Comparison of ENCODE assay signal across 1 cellular context in the genomic region with DNA sequence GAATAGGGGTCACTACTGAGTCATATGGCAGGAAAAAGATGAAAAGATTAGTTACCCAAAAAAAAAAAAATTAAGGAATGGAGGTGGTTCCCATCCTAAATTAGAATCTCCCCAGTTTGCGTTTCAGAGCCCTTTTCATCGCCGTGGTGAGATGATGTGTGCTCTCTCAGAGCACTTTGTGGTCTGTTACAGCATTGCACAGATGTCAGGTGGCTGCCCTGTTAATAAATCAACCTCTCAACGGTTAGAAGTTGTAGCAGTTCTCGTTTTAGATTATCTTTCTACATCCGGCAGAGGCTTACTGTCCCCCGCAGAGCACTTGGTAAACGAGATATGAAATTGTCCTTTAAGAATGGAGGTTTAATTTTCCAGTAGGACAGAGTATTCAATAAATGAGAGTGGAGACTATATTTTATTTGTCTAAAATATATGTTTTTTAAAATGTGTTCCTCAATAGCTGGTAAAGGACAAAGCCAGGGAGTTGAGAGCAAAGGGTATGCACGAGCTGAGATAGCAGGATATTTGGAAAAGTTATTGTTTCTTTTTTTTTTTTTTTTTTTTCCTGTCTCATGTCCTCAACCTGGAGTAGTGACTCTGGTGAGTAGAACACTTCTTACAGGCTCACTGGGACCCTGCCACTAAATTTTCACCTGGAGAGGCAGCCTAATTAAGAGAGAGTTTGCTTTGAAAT.
A peak's percentile ranks its signal among the peaks of the same experiment; 100 is the strongest.
TF ChIP-seq lines count a peak whose summit lies in the region.

No MANE protein-coding gene starts in this region.

TF ChIP-seq in K562, 482 proteins besides CTCF, POLR2A, EP300 and RAD21 (continued from another document and continues in another):
- TF ChIP-seq, protein P1, sequence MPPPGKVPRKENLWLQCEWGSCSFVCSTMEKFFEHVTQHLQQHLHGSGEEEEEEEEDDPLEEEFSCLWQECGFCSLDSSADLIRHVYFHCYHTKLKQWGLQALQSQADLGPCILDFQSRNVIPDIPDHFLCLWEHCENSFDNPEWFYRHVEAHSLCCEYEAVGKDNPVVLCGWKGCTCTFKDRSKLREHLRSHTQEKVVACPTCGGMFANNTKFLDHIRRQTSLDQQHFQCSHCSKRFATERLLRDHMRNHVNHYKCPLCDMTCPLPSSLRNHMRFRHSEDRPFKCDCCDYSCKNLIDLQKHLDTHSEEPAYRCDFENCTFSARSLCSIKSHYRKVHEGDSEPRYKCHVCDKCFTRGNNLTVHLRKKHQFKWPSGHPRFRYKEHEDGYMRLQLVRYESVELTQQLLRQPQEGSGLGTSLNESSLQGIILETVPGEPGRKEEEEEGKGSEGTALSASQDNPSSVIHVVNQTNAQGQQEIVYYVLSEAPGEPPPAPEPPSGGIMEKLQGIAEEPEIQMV (tag; conservative IDR thresholded peaks at IDR 0.05; ENCODE audit: low read depth), result no peak
- TF ChIP-seq NFYB (IDR thresholded peaks at IDR 0.05; ENCODE audit: extremely low read depth, insufficient read length) (no peak), TAF1 (IDR thresholded peaks at IDR 0.05; ENCODE audit: control insufficient read depth, extremely low read depth, insufficient read depth, low read length, severe bottlenecking) (peak; percentile 46), PYGO2 (tag; IDR thresholded peaks at IDR 0.05) (no peak), SRSF7 (optimal IDR thresholded peaks at IDR 0.05; ENCODE audit: low read depth, low read length) (no peak), TGIF2 (CRISPR knock-in tag; IDR thresholded peaks at IDR 0.05) (no peak; the same call in 1 of the 2 replicates), KAT2B (IDR thresholded peaks at IDR 0.05; ENCODE audit: low read depth, low read length) (no peak), NR4A1 (CRISPR knock-in tag; IDR thresholded peaks at IDR 0.05) (no peak), NR4A1 (tag; IDR thresholded peaks at IDR 0.05) (0 out of 2 replicates have a peak, but pooled peaks have one; percentile 39), DIDO1 (tag; IDR thresholded peaks at IDR 0.05; ENCODE audit: low read depth) (no peak), NFIX (CRISPR knock-in tag; IDR thresholded peaks at IDR 0.05; ENCODE audit: low read depth) (no peak), NCOA4 (IDR thresholded peaks at IDR 0.05; ENCODE audit: partially characterized antibody) (no peak), KAT7 (CRISPR knock-in tag; IDR thresholded peaks at IDR 0.05; ENCODE audit: borderline replicate concordance) (peak; percentile 31; the same call in 1 of the 2 replicates), MECOM (CRISPR knock-in tag; IDR thresholded peaks at IDR 0.05) (peak; percentile 13; the same call in 1 of the 2 replicates), ZBTB1 (CRISPR knock-in tag; IDR thresholded peaks at IDR 0.05; ENCODE audit: borderline replicate concordance, low read depth) (no peak), KAT8 (IDR thresholded peaks at IDR 0.05; ENCODE audit: low read depth) (no peak), RUNX1 (IDR thresholded peaks at IDR 0.05; ENCODE audit: low read depth) (peak; percentile 87), RBFOX2 (IDR thresholded peaks at IDR 0.05; ENCODE audit: low read depth, low read length) (no peak), MTA3 (IDR thresholded peaks at IDR 0.05; ENCODE audit: borderline replicate concordance) (peak; percentile 62; the same call in 1 of the 2 replicates), MTF1 (CRISPR knock-in tag; IDR thresholded peaks at IDR 0.05; ENCODE audit: borderline replicate concordance) (no peak), SIN3B (IDR thresholded peaks at IDR 0.05; ENCODE audit: low read depth) (no peak), TBL1XR1 (IDR thresholded peaks at IDR 0.05; ENCODE audit: low read length in 2 of 2) (peak; percentile 82 to 97; a peak in 3 of 4 replicates), EHMT2 (IDR thresholded peaks at IDR 0.05) (no peak), SAFB2 (IDR thresholded peaks at IDR 0.05; ENCODE audit: borderline replicate concordance, low read depth, low read length, severe bottlenecking) (no peak), HDAC2 (IDR thresholded peaks at IDR 0.05) (peak; percentile 97), KDM1A (IDR thresholded peaks at IDR 0.05) (peak; percentile 96 to 97), ZNF408 (CRISPR knock-in tag; IDR thresholded peaks at IDR 0.05; ENCODE audit: low read depth) (no peak), CTBP1 (IDR thresholded peaks at IDR 0.05; ENCODE audit: borderline replicate concordance) (peak; percentile 82), ZNF644 (tag; IDR thresholded peaks at IDR 0.05; ENCODE audit: low read depth) (peak; percentile 85; the same call in 1 of the 2 replicates), MAZ (CRISPR knock-in tag; conservative IDR thresholded peaks at IDR 0.05 in 1 of 2, IDR thresholded peaks at IDR 0.05 in 1 of 2) (peak in 1 of 2 experiments; percentile 82; a peak in 2 of 4 replicates), MIER1 (IDR thresholded peaks at IDR 0.05; ENCODE audit: low read depth) (no peak), BRF1 (IDR thresholded peaks at IDR 0.05; ENCODE audit: borderline replicate concordance, extremely low read depth, insufficient read length) (no peak), BRD9 (IDR thresholded peaks at IDR 0.05; ENCODE audit: low read depth, partially characterized antibody) (peak; percentile 84), KLF1 (tag; IDR thresholded peaks at IDR 0.05) (no peak), SMAD3 (CRISPR knock-in tag; conservative IDR thresholded peaks at IDR 0.05) (peak; percentile 91), TAL1 (IDR thresholded peaks at IDR 0.05) (peak; percentile 90), GTF2E2 (tag; IDR thresholded peaks at IDR 0.05) (peak; percentile 40; the same call in 1 of the 2 replicates), PML (IDR thresholded peaks at IDR 0.05; ENCODE audit: low read length) (peak; percentile 97), RFX1 (IDR thresholded peaks at IDR 0.05) (no peak), CREM (IDR thresholded peaks at IDR 0.05; ENCODE audit: low read depth) (peak; percentile 82), HMG20A (CRISPR knock-in tag; conservative IDR thresholded peaks at IDR 0.05) (no peak), NCOR1 (IDR thresholded peaks at IDR 0.05) (peak; percentile 94), MAFK (IDR thresholded peaks at IDR 0.05; ENCODE audit: low read length) (0 out of 2 replicates have a peak, but pooled peaks have one; percentile 13), ZNF57 (CRISPR knock-in tag; IDR thresholded peaks at IDR 0.05) (no peak), TRIM28 (IDR thresholded peaks at IDR 0.05) (no peak), IRF2 (CRISPR knock-in tag; IDR thresholded peaks at IDR 0.05) (no peak), ZNF551 (CRISPR knock-in tag; IDR thresholded peaks at IDR 0.05) (no peak)
- TF ChIP-seq, protein P2, sequence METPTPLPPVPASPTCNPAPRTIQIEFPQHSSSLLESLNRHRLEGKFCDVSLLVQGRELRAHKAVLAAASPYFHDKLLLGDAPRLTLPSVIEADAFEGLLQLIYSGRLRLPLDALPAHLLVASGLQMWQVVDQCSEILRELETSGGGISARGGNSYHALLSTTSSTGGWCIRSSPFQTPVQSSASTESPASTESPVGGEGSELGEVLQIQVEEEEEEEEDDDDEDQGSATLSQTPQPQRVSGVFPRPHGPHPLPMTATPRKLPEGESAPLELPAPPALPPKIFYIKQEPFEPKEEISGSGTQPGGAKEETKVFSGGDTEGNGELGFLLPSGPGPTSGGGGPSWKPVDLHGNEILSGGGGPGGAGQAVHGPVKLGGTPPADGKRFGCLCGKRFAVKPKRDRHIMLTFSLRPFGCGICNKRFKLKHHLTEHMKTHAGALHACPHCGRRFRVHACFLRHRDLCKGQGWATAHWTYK (CRISPR knock-in tag; IDR thresholded peaks at IDR 0.05), result no peak
- TF ChIP-seq, protein P3, sequence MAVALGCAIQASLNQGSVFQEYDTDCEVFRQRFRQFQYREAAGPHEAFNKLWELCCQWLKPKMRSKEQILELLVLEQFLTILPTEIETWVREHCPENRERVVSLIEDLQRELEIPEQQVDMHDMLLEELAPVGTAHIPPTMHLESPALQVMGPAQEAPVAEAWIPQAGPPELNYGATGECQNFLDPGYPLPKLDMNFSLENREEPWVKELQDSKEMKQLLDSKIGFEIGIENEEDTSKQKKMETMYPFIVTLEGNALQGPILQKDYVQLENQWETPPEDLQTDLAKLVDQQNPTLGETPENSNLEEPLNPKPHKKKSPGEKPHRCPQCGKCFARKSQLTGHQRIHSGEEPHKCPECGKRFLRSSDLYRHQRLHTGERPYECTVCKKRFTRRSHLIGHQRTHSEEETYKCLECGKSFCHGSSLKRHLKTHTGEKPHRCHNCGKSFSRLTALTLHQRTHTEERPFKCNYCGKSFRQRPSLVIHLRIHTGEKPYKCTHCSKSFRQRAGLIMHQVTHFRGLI (CRISPR knock-in tag; IDR thresholded peaks at IDR 0.05), result peak; percentile 48; the same call in 1 of the 2 replicates
- TF ChIP-seq, protein P4, sequence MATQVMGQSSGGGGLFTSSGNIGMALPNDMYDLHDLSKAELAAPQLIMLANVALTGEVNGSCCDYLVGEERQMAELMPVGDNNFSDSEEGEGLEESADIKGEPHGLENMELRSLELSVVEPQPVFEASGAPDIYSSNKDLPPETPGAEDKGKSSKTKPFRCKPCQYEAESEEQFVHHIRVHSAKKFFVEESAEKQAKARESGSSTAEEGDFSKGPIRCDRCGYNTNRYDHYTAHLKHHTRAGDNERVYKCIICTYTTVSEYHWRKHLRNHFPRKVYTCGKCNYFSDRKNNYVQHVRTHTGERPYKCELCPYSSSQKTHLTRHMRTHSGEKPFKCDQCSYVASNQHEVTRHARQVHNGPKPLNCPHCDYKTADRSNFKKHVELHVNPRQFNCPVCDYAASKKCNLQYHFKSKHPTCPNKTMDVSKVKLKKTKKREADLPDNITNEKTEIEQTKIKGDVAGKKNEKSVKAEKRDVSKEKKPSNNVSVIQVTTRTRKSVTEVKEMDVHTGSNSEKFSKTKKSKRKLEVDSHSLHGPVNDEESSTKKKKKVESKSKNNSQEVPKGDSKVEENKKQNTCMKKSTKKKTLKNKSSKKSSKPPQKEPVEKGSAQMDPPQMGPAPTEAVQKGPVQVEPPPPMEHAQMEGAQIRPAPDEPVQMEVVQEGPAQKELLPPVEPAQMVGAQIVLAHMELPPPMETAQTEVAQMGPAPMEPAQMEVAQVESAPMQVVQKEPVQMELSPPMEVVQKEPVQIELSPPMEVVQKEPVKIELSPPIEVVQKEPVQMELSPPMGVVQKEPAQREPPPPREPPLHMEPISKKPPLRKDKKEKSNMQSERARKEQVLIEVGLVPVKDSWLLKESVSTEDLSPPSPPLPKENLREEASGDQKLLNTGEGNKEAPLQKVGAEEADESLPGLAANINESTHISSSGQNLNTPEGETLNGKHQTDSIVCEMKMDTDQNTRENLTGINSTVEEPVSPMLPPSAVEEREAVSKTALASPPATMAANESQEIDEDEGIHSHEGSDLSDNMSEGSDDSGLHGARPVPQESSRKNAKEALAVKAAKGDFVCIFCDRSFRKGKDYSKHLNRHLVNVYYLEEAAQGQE (CRISPR knock-in tag; IDR thresholded peaks at IDR 0.05; ENCODE audit: low read depth), result no peak
- TF ChIP-seq, protein P5, sequence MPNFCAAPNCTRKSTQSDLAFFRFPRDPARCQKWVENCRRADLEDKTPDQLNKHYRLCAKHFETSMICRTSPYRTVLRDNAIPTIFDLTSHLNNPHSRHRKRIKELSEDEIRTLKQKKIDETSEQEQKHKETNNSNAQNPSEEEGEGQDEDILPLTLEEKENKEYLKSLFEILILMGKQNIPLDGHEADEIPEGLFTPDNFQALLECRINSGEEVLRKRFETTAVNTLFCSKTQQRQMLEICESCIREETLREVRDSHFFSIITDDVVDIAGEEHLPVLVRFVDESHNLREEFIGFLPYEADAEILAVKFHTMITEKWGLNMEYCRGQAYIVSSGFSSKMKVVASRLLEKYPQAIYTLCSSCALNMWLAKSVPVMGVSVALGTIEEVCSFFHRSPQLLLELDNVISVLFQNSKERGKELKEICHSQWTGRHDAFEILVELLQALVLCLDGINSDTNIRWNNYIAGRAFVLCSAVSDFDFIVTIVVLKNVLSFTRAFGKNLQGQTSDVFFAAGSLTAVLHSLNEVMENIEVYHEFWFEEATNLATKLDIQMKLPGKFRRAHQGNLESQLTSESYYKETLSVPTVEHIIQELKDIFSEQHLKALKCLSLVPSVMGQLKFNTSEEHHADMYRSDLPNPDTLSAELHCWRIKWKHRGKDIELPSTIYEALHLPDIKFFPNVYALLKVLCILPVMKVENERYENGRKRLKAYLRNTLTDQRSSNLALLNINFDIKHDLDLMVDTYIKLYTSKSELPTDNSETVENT (CRISPR knock-in tag; IDR thresholded peaks at IDR 0.05), result no peak
- TF ChIP-seq, protein P6, sequence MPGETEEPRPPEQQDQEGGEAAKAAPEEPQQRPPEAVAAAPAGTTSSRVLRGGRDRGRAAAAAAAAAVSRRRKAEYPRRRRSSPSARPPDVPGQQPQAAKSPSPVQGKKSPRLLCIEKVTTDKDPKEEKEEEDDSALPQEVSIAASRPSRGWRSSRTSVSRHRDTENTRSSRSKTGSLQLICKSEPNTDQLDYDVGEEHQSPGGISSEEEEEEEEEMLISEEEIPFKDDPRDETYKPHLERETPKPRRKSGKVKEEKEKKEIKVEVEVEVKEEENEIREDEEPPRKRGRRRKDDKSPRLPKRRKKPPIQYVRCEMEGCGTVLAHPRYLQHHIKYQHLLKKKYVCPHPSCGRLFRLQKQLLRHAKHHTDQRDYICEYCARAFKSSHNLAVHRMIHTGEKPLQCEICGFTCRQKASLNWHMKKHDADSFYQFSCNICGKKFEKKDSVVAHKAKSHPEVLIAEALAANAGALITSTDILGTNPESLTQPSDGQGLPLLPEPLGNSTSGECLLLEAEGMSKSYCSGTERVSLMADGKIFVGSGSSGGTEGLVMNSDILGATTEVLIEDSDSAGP (CRISPR knock-in tag; IDR thresholded peaks at IDR 0.05), result no peak
- TF ChIP-seq, protein P7, sequence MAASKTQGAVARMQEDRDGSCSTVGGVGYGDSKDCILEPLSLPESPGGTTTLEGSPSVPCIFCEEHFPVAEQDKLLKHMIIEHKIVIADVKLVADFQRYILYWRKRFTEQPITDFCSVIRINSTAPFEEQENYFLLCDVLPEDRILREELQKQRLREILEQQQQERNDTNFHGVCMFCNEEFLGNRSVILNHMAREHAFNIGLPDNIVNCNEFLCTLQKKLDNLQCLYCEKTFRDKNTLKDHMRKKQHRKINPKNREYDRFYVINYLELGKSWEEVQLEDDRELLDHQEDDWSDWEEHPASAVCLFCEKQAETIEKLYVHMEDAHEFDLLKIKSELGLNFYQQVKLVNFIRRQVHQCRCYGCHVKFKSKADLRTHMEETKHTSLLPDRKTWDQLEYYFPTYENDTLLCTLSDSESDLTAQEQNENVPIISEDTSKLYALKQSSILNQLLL (CRISPR knock-in tag; IDR thresholded peaks at IDR 0.05; ENCODE audit: borderline replicate concordance), result no peak
- TF ChIP-seq, protein P8, sequence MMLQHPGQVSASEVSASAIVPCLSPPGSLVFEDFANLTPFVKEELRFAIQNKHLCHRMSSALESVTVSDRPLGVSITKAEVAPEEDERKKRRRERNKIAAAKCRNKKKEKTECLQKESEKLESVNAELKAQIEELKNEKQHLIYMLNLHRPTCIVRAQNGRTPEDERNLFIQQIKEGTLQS (IDR thresholded peaks at IDR 0.05), result peak; percentile 78
- TF ChIP-seq, protein P8 (CRISPR knock-in tag; conservative IDR thresholded peaks at IDR 0.05), result peak; percentile 55; the same call in 1 of the 2 replicates
- TF ChIP-seq, protein P9, sequence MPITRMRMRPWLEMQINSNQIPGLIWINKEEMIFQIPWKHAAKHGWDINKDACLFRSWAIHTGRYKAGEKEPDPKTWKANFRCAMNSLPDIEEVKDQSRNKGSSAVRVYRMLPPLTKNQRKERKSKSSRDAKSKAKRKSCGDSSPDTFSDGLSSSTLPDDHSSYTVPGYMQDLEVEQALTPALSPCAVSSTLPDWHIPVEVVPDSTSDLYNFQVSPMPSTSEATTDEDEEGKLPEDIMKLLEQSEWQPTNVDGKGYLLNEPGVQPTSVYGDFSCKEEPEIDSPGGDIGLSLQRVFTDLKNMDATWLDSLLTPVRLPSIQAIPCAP (CRISPR knock-in tag; IDR thresholded peaks at IDR 0.05; ENCODE audit: borderline replicate concordance), result no peak
